In genomic region chr18:47383729-47384128, GRCh38 we compare ENCODE assay signal across 33 cellular contexts.
A peak's percentile ranks its signal among the peaks of the same experiment; 100 is the strongest.
DNase-seq lines count a peak whose midpoint lies in the region; ATAC-seq, FAIRE-seq and TF ChIP-seq lines count a peak whose summit lies in the region.
"Had no signal": no experiment of that assay in that cellular context is flagged by ENCODE, and none has a peak within 500 bp of the region (broad histone marks: within the 10 kb centered on the region; RNA-seq: fewer than 3 reads in every experiment).

No MANE protein-coding gene starts in this region.

- TF ChIP-seq EP300 in K562 (IDR thresholded peaks at IDR 0.05; ENCODE audit: low read length), result no peak

- TF ChIP-seq CTCF in K562 (IDR thresholded peaks at IDR 0.05 in 2 of 3, conservative IDR thresholded peaks at IDR 0.05 in 1 of 3; ENCODE audit: insufficient read depth in 2 of 3, low read depth in 1 of 3, low read length in 3 of 3), result no peak
- no peak for TF ChIP-seq CTCF in osteoblast (IDR thresholded peaks at IDR 0.05; ENCODE audit: extremely low read depth, low read depth, low read length)

- H3K9me2 ChIP-seq in Karpas-422 (replicated peaks; ENCODE audit: insufficient read depth, low read length), result no peaks in the 10 kb centered on the region

- H2AFZ ChIP-seq in Karpas-422 (ENCODE audit: low read length) (no peak overlapping the region), K562 (ENCODE audit: low read depth, low read length) (no peak overlapping the region), osteoblast (ENCODE audit: low read length) (no peak overlapping the region)

- in situ Hi-C loops in K562 (cut with MboI), result no loop called here

- H3K27ac ChIP-seq in Karpas-422 (ENCODE audit: low read length), result no peak overlapping the region
- H3K27ac ChIP-seq in K562 (ENCODE audit: extremely low read depth, low read depth, low read length), result no peak overlapping the region
- no peak overlapping the region for H3K27ac ChIP-seq in osteoblast (ENCODE audit: low read depth, low read length)
- H3K27ac ChIP-seq: 22Rv1; A549; BLaER1; BLaER1 treated with 17β-estradiol and CSF1 and Interleukin-3, amounts not matched to agents 10 nM and 100 nM; C4-2B had no signal

- TF ChIP-seq POLR2A in K562 (conservative IDR thresholded peaks at IDR 0.05), result no peak

- H3K9me3 ChIP-seq in Karpas-422 (ENCODE audit: low read length), result no peaks in the 10 kb centered on the region
- no peaks in the 10 kb centered on the region for H3K9me3 ChIP-seq in K562 (replicated peaks; ENCODE audit: control insufficient read depth, insufficient read depth, low read depth, low read length)
- H3K9me3 ChIP-seq in osteoblast (ENCODE audit: low read depth, low read length), result no peaks in the 10 kb centered on the region
- H3K9me3 ChIP-seq: A549, BE2C, Caco-2 had no signal

- no peak overlapping the region for H3K4me2 ChIP-seq in Karpas-422 (ENCODE audit: low read depth, low read length, poor library complexity, severe bottlenecking)
- no peak overlapping the region for H3K4me2 ChIP-seq in K562 (ENCODE audit: insufficient read depth, low read length)
- H3K4me2 ChIP-seq in osteoblast (ENCODE audit: insufficient read depth, low read length), result no peak overlapping the region
- H3K4me2 ChIP-seq: A549; BLaER1; BLaER1 treated with 17β-estradiol and CSF1 and Interleukin-3, amounts not matched to agents 10 nM and 100 nM had no signal

- intact Hi-C loops in K562 (cut with micrococcal nuclease), result no loop called here

- H3K79me2 ChIP-seq in Karpas-422 (ENCODE audit: low read length) (no peaks in the 10 kb centered on the region), K562 (ENCODE audit: control insufficient read depth, insufficient read depth, low read length) (no peaks in the 10 kb centered on the region), osteoblast (ENCODE audit: insufficient read depth, low read length) (no peaks in the 10 kb centered on the region)

- POLR2A ChIA-PET in K562 (lab: Yijun Ruan, JAX), result no interaction called here

- no peak for FAIRE-seq in K562 (lab: Jason Lieb, UNC)
- FAIRE-seq: A204.1, A549, D721Med had no signal

- H4K20me1 ChIP-seq in Karpas-422 (ENCODE audit: insufficient read depth, low read depth, low read length) (no peaks in the 10 kb centered on the region), K562 (replicated peaks; ENCODE audit: control insufficient read depth, insufficient read depth, low read length) (no peaks in the 10 kb centered on the region), osteoblast (ENCODE audit: insufficient read depth, low read length) (no peaks in the 10 kb centered on the region)
- H4K20me1 ChIP-seq: BLaER1; BLaER1 treated with 17β-estradiol and CSF1 and Interleukin-3, amounts not matched to agents 10 nM and 100 nM had no signal

- H3K4me1 ChIP-seq in Karpas-422 (ENCODE audit: low read length) (no peaks in the 10 kb centered on the region), K562 (replicated peaks in 1 of 2; ENCODE audit: control insufficient read depth in 2 of 2, insufficient read depth in 2 of 2, low read length in 2 of 2) (no peaks in the 10 kb centered on the region), osteoblast (ENCODE audit: insufficient read depth, low read length) (no peaks in the 10 kb centered on the region)
- H3K4me1 ChIP-seq: A549, BE2C, Caco-2 had no signal

- BruUV-seq in K562 (replicated peaks; lab: Mats Ljungman, UMichigan), result no TSS peak

- no peak for TF ChIP-seq RAD21 in K562 (CRISPR knock-in tag; conservative IDR thresholded peaks at IDR 0.05 in 1 of 2, IDR thresholded peaks at IDR 0.05 in 1 of 2)

- DNase-seq in Karpas-422 (peak; percentile 34), K562 (ENCODE audit: extremely low read depth in 1 of 4, low spot score in 3 of 4) (no peak), mesenteric fat pad (ENCODE audit: low spot score) (peak; percentile 16), middle frontal gyrus (ENCODE audit: extremely low spot score, low spot score) (no peak), osteoblast (ENCODE audit: insufficient read length, low spot score, missing footprints) (no peak), NCI-H526 treated with DMSO at 0.1 percent for 48 hours (lab: John Stamatoyannopoulos, UW) (no peak)
- DNase-seq: 8988T; ACHN; AML-193; BE2C; C1 segment of cervical spinal cord; Caco-2; Calu3; CD4-positive, alpha-beta memory T cell; CD4-positive, alpha-beta T cell; CD4-positive, CD25-positive, alpha-beta regulatory T cell; CD8-positive, alpha-beta memory T cell; CD8-positive, alpha-beta T cell; COR-L47; DMS 273 treated with DMSO at 0.1 percent for 48 hours; DMS153; DMS53; DMS79; DMS79 treated with DMSO at 0.1 percent for 48 hours; DND-41; EL had no signal

- CTCF ChIA-PET in K562 (lab: Yijun Ruan, JAX; ENCODE audit: low intra/inter-chr PET ratio), result no interaction called here

- no peak for ATAC-seq in K562
- ATAC-seq: A549; CD8-positive, alpha-beta T cell had no signal

- H3K27me3 ChIP-seq in Karpas-422 (ENCODE audit: low read length), result 0 out of 2 replicates have a peak, but pooled peaks cover 3% of the 10 kb centered on the region
- peaks cover 0 to 7% of the 10 kb centered on the region in 2 experiments; a peak in 1 of 5 replicates for H3K27me3 ChIP-seq in K562 (ENCODE audit: control insufficient read depth in 2 of 2, insufficient read depth in 2 of 2, low read length in 2 of 2)
- H3K27me3 ChIP-seq in osteoblast (ENCODE audit: insufficient read depth, low read length), result no peaks in the 10 kb centered on the region
- H3K27me3 ChIP-seq: BE2C; BLaER1; BLaER1 treated with 17β-estradiol and CSF1 and Interleukin-3, amounts not matched to agents 10 nM and 100 nM had no signal

- H3K9ac ChIP-seq in Karpas-422 (ENCODE audit: low read length) (no peak overlapping the region), K562 (ENCODE audit: insufficient read depth in 1 of 2, low read depth in 2 of 2, low read length in 2 of 2) (no peak overlapping the region)
- H3K9ac ChIP-seq: BLaER1; BLaER1 treated with 17β-estradiol and CSF1 and Interleukin-3, amounts not matched to agents 10 nM and 100 nM had no signal

- WGBS in K562 (ENCODE audit: insufficient coverage, low coverage, missing lambda C conversion rate), result 0% methylated on average over 1 of the region's 1 CpG

- no peaks in the 10 kb centered on the region for H3K36me3 ChIP-seq in Karpas-422 (ENCODE audit: insufficient read depth, low read length)
- H3K36me3 ChIP-seq in K562 (ENCODE audit: control insufficient read depth, insufficient read depth, low read length), result no peaks in the 10 kb centered on the region
- H3K36me3 ChIP-seq in osteoblast (ENCODE audit: insufficient read depth, low read length), result no peaks in the 10 kb centered on the region
- H3K36me3 ChIP-seq: BE2C; BLaER1; BLaER1 treated with 17β-estradiol and CSF1 and Interleukin-3, amounts not matched to agents 10 nM and 100 nM had no signal

- H3K4me3 ChIP-seq in Karpas-422 (ENCODE audit: low read length) (no peak overlapping the region), K562 (no peak overlapping the region), osteoblast (ENCODE audit: insufficient read depth, low read length) (no peak overlapping the region)
- H3K4me3 ChIP-seq: A549; BLaER1; BLaER1 treated with 17β-estradiol and CSF1 and Interleukin-3, amounts not matched to agents 10 nM and 100 nM had no signal

- no peaks in the 10 kb centered on the region for H3K9me1 ChIP-seq in K562 (ENCODE audit: control insufficient read depth, insufficient read depth, low read length)

TF ChIP-seq in K562, 482 proteins besides CTCF, POLR2A, EP300 and RAD21:
- TF ChIP-seq ZNF449 (CRISPR knock-in tag; IDR thresholded peaks at IDR 0.05) (no peak), RBM25 (IDR thresholded peaks at IDR 0.05; ENCODE audit: low read depth, low read length, severe bottlenecking) (peak; percentile 50), NR3C1 (CRISPR knock-in tag; IDR thresholded peaks at IDR 0.05) (no peak), HMG20B (CRISPR knock-in tag; IDR thresholded peaks at IDR 0.05) (no peak), STAG1 (CRISPR knock-in tag; IDR thresholded peaks at IDR 0.05; ENCODE audit: borderline replicate concordance) (no peak), ZBED1 (IDR thresholded peaks at IDR 0.05) (no peak), TFAP4 (CRISPR knock-in tag; IDR thresholded peaks at IDR 0.05; ENCODE audit: borderline replicate concordance) (no peak), ZFP36 (IDR thresholded peaks at IDR 0.05; ENCODE audit: low read depth, low read length, partially characterized antibody) (peak; percentile 52), RBM34 (IDR thresholded peaks at IDR 0.05; ENCODE audit: borderline replicate concordance, insufficient read depth, low read length) (no peak), ZNF174 (CRISPR knock-in tag; IDR thresholded peaks at IDR 0.05) (no peak), ZNF444 (CRISPR knock-in tag; IDR thresholded peaks at IDR 0.05) (no peak)

Comparison
In these comparisons a context has a peak if more than half of its experiments do, and no peak if none do; other contexts are left out.
1. DNase-seq: peak in Karpas-422 (single experiment) and mesenteric fat pad (single experiment); none in K562 (0 of 4), middle frontal gyrus (single experiment), osteoblast (single experiment) and NCI-H526 treated with DMSO at 0.1 percent for 48 hours (single experiment).